Comparison of ENCODE assay signal across 9 cellular contexts in the genomic region with DNA sequence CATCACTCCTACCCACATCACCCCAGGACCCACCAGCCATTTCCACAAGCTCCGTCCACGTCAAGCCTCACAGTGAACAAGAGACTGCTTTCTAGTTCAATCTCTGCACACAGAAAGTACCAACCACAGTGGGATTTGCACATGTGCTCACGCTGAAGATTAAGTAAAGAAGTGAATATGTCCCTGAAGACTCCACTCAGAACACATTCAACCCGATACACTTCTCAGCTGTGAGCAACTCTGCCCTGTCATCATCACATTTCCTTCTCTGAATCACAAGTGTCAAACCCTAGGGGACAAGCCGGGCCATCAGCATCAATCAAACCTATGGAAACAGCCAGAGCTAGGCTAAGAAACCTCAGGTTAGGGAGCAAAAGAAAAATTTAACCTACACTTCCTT. TPM values are rescaled to one million over a fixed set of nuclear protein-coding genes. Genes with fewer than 3 reads are reported as not detected.
DNase-seq lines count a peak whose midpoint lies in the region; ATAC-seq and TF ChIP-seq lines count a peak whose summit lies in the region.
"Had no signal": no experiment of that assay in that cellular context is flagged by ENCODE, and none has a peak within 500 bp of the region (broad histone marks: within the 10 kb centered on the region; RNA-seq: fewer than 3 reads in every experiment).

No MANE protein-coding gene starts in this region.

- no peaks in the 10 kb centered on the region for H3K36me3 ChIP-seq in CD4-positive, CD25-positive, alpha-beta regulatory T cell (ENCODE audit: control insufficient read depth, insufficient read depth, low read length)
- H3K36me3 ChIP-seq in Karpas-422 (ENCODE audit: insufficient read depth, low read length) (peaks cover 2% of the 10 kb centered on the region; the same call in 1 of the 2 replicates), ascending aorta (no peaks in the 10 kb centered on the region), neural cell (ENCODE audit: insufficient read depth, low read length) (no peaks in the 10 kb centered on the region), upper lobe of left lung (no peaks in the 10 kb centered on the region)

- H3F3A ChIP-seq in neural cell (ENCODE audit: insufficient read depth, low read length, poor library complexity, severe bottlenecking) = no peaks in the 10 kb centered on the region

- H3K27ac ChIP-seq in CD4-positive, CD25-positive, alpha-beta regulatory T cell (ENCODE audit: insufficient read depth, low read length, poor library complexity, severe bottlenecking) = peak overlapping the region; percentile 87
- H3K27ac ChIP-seq in Karpas-422 (ENCODE audit: low read length) = no peak overlapping the region
- H3K27ac ChIP-seq in ascending aorta = peak overlapping the region; percentile 80 to 87
- H3K27ac ChIP-seq in neural cell (ENCODE audit: low read length) = peak overlapping the region; percentile 28
- peak overlapping the region in 1 of 4 donors; percentile 89 for H3K27ac ChIP-seq in upper lobe of left lung

- H3K36me3 Mint-ChIP-seq in CD4-positive, CD25-positive, alpha-beta regulatory T cell = no peaks in the 10 kb centered on the region

- WGBS in upper lobe of left lung, 2 donors = 63 to 67% methylated on average over 5 of the region's 5 CpGs

- no peaks in the 10 kb centered on the region for H3K9me3 Mint-ChIP-seq in CD4-positive, CD25-positive, alpha-beta regulatory T cell

- H3K27me3 Mint-ChIP-seq in CD4-positive, CD25-positive, alpha-beta regulatory T cell = no peaks in the 10 kb centered on the region

- H3K9ac ChIP-seq in Karpas-422 (ENCODE audit: low read length) = peak overlapping the region; percentile 79
- H3K9ac ChIP-seq in neural cell (ENCODE audit: low read length) = no peak overlapping the region

- H3K4me1 ChIP-seq in CD4-positive, CD25-positive, alpha-beta regulatory T cell (ENCODE audit: control insufficient read depth, insufficient read depth, low read length, poor library complexity, severe bottlenecking) = peaks cover 65% of the 10 kb centered on the region
- H3K4me1 ChIP-seq in Karpas-422 (ENCODE audit: low read length) (peaks cover 63% of the 10 kb centered on the region), ascending aorta (peaks cover 20 to 50% of the 10 kb centered on the region in 2 donors), upper lobe of left lung (peaks cover 54 to 67% (median 59%) of the 10 kb centered on the region in 4 donors)

- H2AFZ ChIP-seq in Karpas-422 (ENCODE audit: low read length) (no peak overlapping the region), neural cell (ENCODE audit: low read depth, low read length) (no peak overlapping the region)

- H4K20me1 ChIP-seq in Karpas-422 (ENCODE audit: insufficient read depth, low read depth, low read length) (no peaks in the 10 kb centered on the region; the same call in 1 of the 2 replicates), neural cell (ENCODE audit: insufficient read depth) (no peaks in the 10 kb centered on the region)

- peak in 1 of 3 donors; percentile 47 for DNase-seq in CD4-positive, CD25-positive, alpha-beta regulatory T cell
- DNase-seq in Karpas-422 (no peak), ascending aorta (ENCODE audit: low spot score in 2 of 2) (no peak), GF-D8 (lab: John Stamatoyannopoulos, UW) (no peak), NCI-H2081 (lab: John Stamatoyannopoulos, UW) (no peak), upper lobe of left lung (no peak)
- DNase-seq: NCI-H1105 had no signal

- H3K4me2 ChIP-seq in Karpas-422 (ENCODE audit: low read depth, low read length, poor library complexity, severe bottlenecking) = peak overlapping the region; percentile 95
- no peak overlapping the region for H3K4me2 ChIP-seq in neural cell (ENCODE audit: low read length)

- no peak for ATAC-seq in CD4-positive, CD25-positive, alpha-beta regulatory T cell (ENCODE audit: low read depth in 2 of 2)
- ATAC-seq in HG02678 (IDR thresholded peaks at IDR 0.05; ENCODE audit: unreplicated experiment) (no peak), upper lobe of left lung (ENCODE audit: low FRiP score in 2 of 2) (no peak)

- H3K27me3 ChIP-seq in CD4-positive, CD25-positive, alpha-beta regulatory T cell (ENCODE audit: control insufficient read depth, insufficient read depth, low read length) = no peaks in the 10 kb centered on the region
- H3K27me3 ChIP-seq in Karpas-422 (ENCODE audit: low read length) (no peaks in the 10 kb centered on the region), ascending aorta (no peaks in the 10 kb centered on the region), neural cell (ENCODE audit: insufficient read depth, low read depth, low read length) (no peaks in the 10 kb centered on the region), upper lobe of left lung (no peaks in the 10 kb centered on the region)

- TF ChIP-seq CTCF in ascending aorta (IDR thresholded peaks at IDR 0.05) = no peak
- no peak for TF ChIP-seq CTCF in neural cell (IDR thresholded peaks at IDR 0.05; ENCODE audit: poor library complexity, severe bottlenecking)
- no peak for TF ChIP-seq CTCF in upper lobe of left lung (IDR thresholded peaks at IDR 0.05)

- H3K9me2 ChIP-seq in Karpas-422 (replicated peaks; ENCODE audit: insufficient read depth, low read length) (no peaks in the 10 kb centered on the region), neural cell (ENCODE audit: insufficient read depth, low read length) (no peaks in the 10 kb centered on the region)

- peaks cover 21 to 67% (median 55%) of the 10 kb centered on the region in 4 donors for H3K4me1 Mint-ChIP-seq in CD4-positive, CD25-positive, alpha-beta regulatory T cell

- H3K79me2 ChIP-seq in Karpas-422 (ENCODE audit: low read length) (peaks cover 62% of the 10 kb centered on the region), neural cell (replicated peaks; ENCODE audit: insufficient read depth, low read length) (no peaks in the 10 kb centered on the region)

- H3K4me3 Mint-ChIP-seq in CD4-positive, CD25-positive, alpha-beta regulatory T cell = peak overlapping the region; percentile 89 to 98 (median 95)

- intact Hi-C loops in ascending aorta (cut with DNase I) = loop anchor here (5.0 to 10.0 kb wide), 2 partner anchors 152 to 361 kb away; partner anchors contain the start of genes NT5DC2, SFMBT1 and UQCC5

- TF ChIP-seq EP300 in neural cell (conservative IDR thresholded peaks at IDR 0.05; ENCODE audit: poor library complexity, severe bottlenecking) = no peak
- TF ChIP-seq EP300 in upper lobe of left lung (IDR thresholded peaks at IDR 0.05) = no peak

- H3K4me3 ChIP-seq in CD4-positive, CD25-positive, alpha-beta regulatory T cell (ENCODE audit: low read depth, low read length) = peak overlapping the region; percentile 91
- peak overlapping the region; percentile 97; the same call in 1 of the 2 replicates for H3K4me3 ChIP-seq in Karpas-422 (ENCODE audit: low read length)
- peak overlapping the region in 1 of 2 donors; percentile 91 for H3K4me3 ChIP-seq in ascending aorta
- H3K4me3 ChIP-seq in neural cell (ENCODE audit: low read length) = peak overlapping the region; percentile 85
- no peak overlapping the region for H3K4me3 ChIP-seq in upper lobe of left lung

- TF ChIP-seq POLR2A in upper lobe of left lung (IDR thresholded peaks at IDR 0.05) = no peak

- peak overlapping the region; percentile 47 to 99 (median 94) for H3K27ac Mint-ChIP-seq in CD4-positive, CD25-positive, alpha-beta regulatory T cell

- no peak for TF ChIP-seq RAD21 in neural cell (conservative IDR thresholded peaks at IDR 0.05)

- no peaks in the 10 kb centered on the region for H3K9me3 ChIP-seq in CD4-positive, CD25-positive, alpha-beta regulatory T cell (ENCODE audit: control insufficient read depth in 2 of 2, low read length in 2 of 2)
- H3K9me3 ChIP-seq in Karpas-422 (ENCODE audit: low read length) (no peaks in the 10 kb centered on the region), ascending aorta (no peaks in the 10 kb centered on the region), neural cell (ENCODE audit: low read length) (no peaks in the 10 kb centered on the region), upper lobe of left lung (no peaks in the 10 kb centered on the region)

TF ChIP-seq in neural cell, 6 proteins besides CTCF, POLR2A, EP300 and RAD21:
- TF ChIP-seq MXI1 (conservative IDR thresholded peaks at IDR 0.05; ENCODE audit: poor library complexity, severe bottlenecking) (peak; percentile 60), TAF1 (IDR thresholded peaks at IDR 0.05; ENCODE audit: low read depth) (no peak), POLR2AphosphoS5 (IDR thresholded peaks at IDR 0.05) (peak; percentile 17)

RNA-seq across cellular contexts. Expression of gene STIMATE, which starts 1.9 kb away (rescaled TPM):
- 87.7 TPM for total RNA-seq in CD4-positive, CD25-positive, alpha-beta regulatory T cell
- 10 to 100 TPM; 10.7 to 15.5 (median 12.4) TPM for polyA plus RNA-seq in CD4-positive, CD25-positive, alpha-beta regulatory T cell
- total RNA-seq in Karpas-422 (2014; rRNA removed; shearing (Covaris generic); ENCODE audit: low replicate concordance) = 25.0 and 39.6 TPM in 2 replicates
- total RNA-seq in ascending aorta (18.9 TPM), upper lobe of left lung (10 to 100 TPM; 39.7 to 87.0 (median 44.9) TPM)
- polyA plus RNA-seq in neural cell = 14.6 and 24.9 TPM in 2 replicates
- polyA minus RNA-seq in neural cell = 24.9 and 30.4 TPM in 2 replicates

Comparison
In these comparisons a context has a peak if more than half of its experiments do, and no peak if none do; other contexts are left out.
1. H3K4me3 ChIP-seq: peak in CD4-positive, CD25-positive, alpha-beta regulatory T cell (single experiment), Karpas-422 (single experiment) and neural cell (single experiment); none in upper lobe of left lung (0 of 4).